ENCODE assay signal across 17 cellular contexts in genomic region chr1:235996048-235996785, GRCh38.
DNase-seq lines count a peak whose midpoint lies in the region; ATAC-seq, FAIRE-seq and TF ChIP-seq lines count a peak whose summit lies in the region.
"Had no signal": no experiment of that assay in that cellular context is flagged by ENCODE, and none has a peak within 500 bp of the region (broad histone marks: within the 10 kb centered on the region; RNA-seq: fewer than 3 reads in every experiment).

No MANE protein-coding gene starts in this region.

- no peak overlapping the region for H2AFZ ChIP-seq in HepG2 (ENCODE audit: low read length)

- H3K9me3 Mint-ChIP-seq in CD4-positive, alpha-beta memory T cell: no peaks in the 10 kb centered on the region
- H3K9me3 Mint-ChIP-seq: memory B cell had no signal

- no peak for TF ChIP-seq RAD21 in HepG2 (CRISPR knock-in tag; IDR thresholded peaks at IDR 0.05)

- peaks cover 26 to 43% (median 35%) of the 10 kb centered on the region in 4 donors for H3K4me1 Mint-ChIP-seq in CD4-positive, alpha-beta memory T cell

- H3K27ac ChIP-seq in CD4-positive, alpha-beta memory T cell (ENCODE audit: low read depth, low read length): no peak overlapping the region
- H3K27ac ChIP-seq in HepG2 (ENCODE audit: extremely low read length, insufficient read depth, low read length): no peak overlapping the region
- H3K27ac ChIP-seq: cardiac muscle cell, SJSA1 had no signal

- no peaks in the 10 kb centered on the region for H3K36me3 ChIP-seq in CD4-positive, alpha-beta memory T cell (ENCODE audit: insufficient read depth, low read length)
- peaks cover 12 to 42% of the 10 kb centered on the region in 2 experiments; a peak in 4 of 5 replicates for H3K36me3 ChIP-seq in HepG2 (replicated peaks in 1 of 2; ENCODE audit: control insufficient read depth in 1 of 2, insufficient read depth in 2 of 2, low read length in 2 of 2)
- H3K36me3 ChIP-seq: cardiac muscle cell had no signal

- no TSS peak for BruUV-seq in HepG2 (replicated peaks; lab: Mats Ljungman, UMichigan)

- TF ChIP-seq CTCF in HepG2 (CRISPR knock-in tag; IDR thresholded peaks at IDR 0.05): no peak

- peaks cover 44% of the 10 kb centered on the region for H3K4me1 ChIP-seq in CD4-positive, alpha-beta memory T cell (ENCODE audit: insufficient read depth, low read length)
- no peaks in the 10 kb centered on the region for H3K4me1 ChIP-seq in HepG2 (ENCODE audit: insufficient read depth, low read length)

- no peak for DNase-seq in CD4-positive, alpha-beta memory T cell
- DNase-seq in GM12892 (ENCODE audit: insufficient read length) (peak; percentile 15), NCI-H345 treated with DMSO at 0.1 percent for 48 hours (lab: John Stamatoyannopoulos, UW; ENCODE audit: unreplicated experiment) (peak; percentile 79), HepG2 (ENCODE audit: low spot score) (no peak), left colon (no peak), mucosa of gallbladder (ENCODE audit: low spot score) (no peak)
- DNase-seq: C1 segment of cervical spinal cord; hypothalamus; NCI-H2227 treated with DMSO at 0.1 percent for 48 hours; stimulated activated CD4-positive, alpha-beta T cell treated with anti-CD3 and anti-CD28 coated beads, Interleukin-2, amount 100 ng/mL, for 24 hours; stimulated activated naive CD4-positive, alpha-beta T cell treated with Interleukin-2 at 50 U/mL for 16 hours had no signal

- 93% methylated on average over 4 of the region's 4 CpGs for WGBS in HepG2 (ENCODE audit: low lambda C conversion rate)

- H3K4me3 ChIP-seq in CD4-positive, alpha-beta memory T cell (ENCODE audit: low read length in 2 of 2): no peak overlapping the region
- H3K4me3 ChIP-seq in HepG2 (replicated peaks in 1 of 3; ENCODE audit: insufficient read depth in 1 of 3, low read depth in 2 of 3, low read length in 3 of 3): no peak overlapping the region
- H3K4me3 ChIP-seq: cardiac muscle cell, SJSA1 had no signal

- H3K27me3 ChIP-seq in CD4-positive, alpha-beta memory T cell (ENCODE audit: insufficient read depth, low read length): no peaks in the 10 kb centered on the region
- H3K27me3 ChIP-seq in HepG2 (ENCODE audit: control insufficient read depth in 1 of 2, insufficient read depth in 2 of 2, low read length in 2 of 2): no peaks in the 10 kb centered on the region
- H3K27me3 ChIP-seq: cardiac muscle cell, SJSA1 had no signal

- POLR2A ChIA-PET in CD4-positive, alpha-beta memory T cell (lab: Charles Lee; ENCODE audit: partially characterized antibody): interaction anchor here (0.9 to 1.4 kb wide), 2 partner anchors 8 to 25 kb away, joined by 3 to 4 read pairs; no protein-coding TSS in a partner anchor
- POLR2A ChIA-PET in HepG2 (lab: Yijun Ruan, JAX): no interaction called here

- no peaks in the 10 kb centered on the region for H3K27me3 Mint-ChIP-seq in CD4-positive, alpha-beta memory T cell

- TF ChIP-seq POLR2A in GM12892 (IDR thresholded peaks at IDR 0.05; ENCODE audit: low read depth, low read length): no peak
- TF ChIP-seq POLR2A in HepG2 (IDR thresholded peaks at IDR 0.05; ENCODE audit: insufficient read depth in 1 of 2, low read depth in 2 of 2, low read length in 2 of 2): no peak

- no peak overlapping the region for H3K4me2 ChIP-seq in HepG2 (ENCODE audit: low read depth, low read length)

- no peaks in the 10 kb centered on the region for H3K79me2 ChIP-seq in HepG2 (ENCODE audit: insufficient read depth, low read length)

- CTCF ChIA-PET in CD4-positive, alpha-beta memory T cell (lab: Charles Lee; ENCODE audit: partially characterized antibody): interaction anchor here (0.8 to 1.0 kb wide), 2 partner anchors 22 to 25 kb away, joined by 3 to 10 read pairs; no protein-coding TSS in a partner anchor
- CTCF ChIA-PET in HepG2 (lab: Yijun Ruan, JAX; ENCODE audit: low intra/inter-chr PET ratio, low total read pairs): no interaction called here

- H3K4me3 Mint-ChIP-seq in CD4-positive, alpha-beta memory T cell: no peak overlapping the region
- H3K4me3 Mint-ChIP-seq: memory B cell had no signal

- no peak for TF ChIP-seq EP300 in HepG2 (IDR thresholded peaks at IDR 0.05; ENCODE audit: low read depth in 2 of 2, low read length in 2 of 2)
- no peak for TF ChIP-seq EP300 in HepG2 (CRISPR knock-in tag; IDR thresholded peaks at IDR 0.05; ENCODE audit: borderline replicate concordance)

- H3K36me3 Mint-ChIP-seq in CD4-positive, alpha-beta memory T cell: no peaks in the 10 kb centered on the region
- H3K36me3 Mint-ChIP-seq: memory B cell had no signal

- intact Hi-C loops in CD4-positive, alpha-beta memory T cell (cut with micrococcal nuclease): loop anchor here (10.0 kb wide), 1 partner anchor 69 kb away; the partner anchor contains the start of gene NID1
- intact Hi-C loops in HepG2 (cut with micrococcal nuclease; ENCODE audit: unreplicated experiment) (no loop called here), left colon (cut with DNase I, micrococcal nuclease) (no loop called here)

- H4K20me1 ChIP-seq in HepG2 (ENCODE audit: insufficient read depth, low read length): no peaks in the 10 kb centered on the region

- H3K27ac Mint-ChIP-seq in CD4-positive, alpha-beta memory T cell: peak overlapping the region in 5 of 7 donors; percentile 39 to 73 (median 57)
- H3K27ac Mint-ChIP-seq: memory B cell had no signal

- no peaks in the 10 kb centered on the region for H3K9me3 ChIP-seq in CD4-positive, alpha-beta memory T cell (ENCODE audit: control insufficient read depth in 1 of 2, low read length in 2 of 2)
- no peaks in the 10 kb centered on the region for H3K9me3 ChIP-seq in HepG2 (ENCODE audit: low read length)
- H3K9me3 ChIP-seq: SJSA1 had no signal

- FAIRE-seq in GM12892 (lab: Jason Lieb, UNC) (peak; percentile 79), HepG2 (lab: Jason Lieb, UNC) (no peak)

- ATAC-seq in HG02870 (IDR thresholded peaks at IDR 0.05; ENCODE audit: unreplicated experiment) (peak; percentile 28), HepG2 (no peak), left colon (no peak), GM19324 (IDR thresholded peaks at IDR 0.05; ENCODE audit: low FRiP score, unreplicated experiment) (no peak)
- ATAC-seq: activated CD4-positive, CD25-positive, alpha-beta regulatory T cell treated with anti-CD3 and anti-CD28 coated beads, Interleukin-2, amount 50 U/mL, for 24 hours had no signal

- in situ Hi-C loops in HepG2 (cut with HindIII; ENCODE audit: extremely low pct_ligation_motif_present, low pct_unique_long_range_greater_than_20kb): no loop called here

- no peak overlapping the region for H3K9ac ChIP-seq in HepG2 (ENCODE audit: insufficient read depth, low read depth, low read length)

TF ChIP-seq in HepG2, 621 proteins besides CTCF, POLR2A, EP300 and RAD21:
- TF ChIP-seq ZNF510 (CRISPR knock-in tag; IDR thresholded peaks at IDR 0.05; ENCODE audit: low read depth): no peak
- no peak for TF ChIP-seq TBX2 (CRISPR knock-in tag; IDR thresholded peaks at IDR 0.05; ENCODE audit: borderline replicate concordance)
- no peak for TF ChIP-seq ZKSCAN1 (IDR thresholded peaks at IDR 0.05; ENCODE audit: low read length)
- no peak for TF ChIP-seq ZNF792 (CRISPR knock-in tag; IDR thresholded peaks at IDR 0.05)
- no peak for TF ChIP-seq ZNF337 (CRISPR knock-in tag; IDR thresholded peaks at IDR 0.05; ENCODE audit: borderline replicate concordance, low read depth)
- no peak for TF ChIP-seq SNAI1 (CRISPR knock-in tag; IDR thresholded peaks at IDR 0.05; ENCODE audit: borderline replicate concordance)
- TF ChIP-seq ZSCAN30 (CRISPR knock-in tag; IDR thresholded peaks at IDR 0.05): no peak
- no peak for TF ChIP-seq ASH2L (IDR thresholded peaks at IDR 0.05; ENCODE audit: insufficient read length, low read depth, low read length)
- no peak for TF ChIP-seq ZNF10 (CRISPR knock-in tag; IDR thresholded peaks at IDR 0.05; ENCODE audit: borderline replicate concordance, low read depth)
- no peak for TF ChIP-seq ZNF629 (CRISPR knock-in tag; conservative IDR thresholded peaks at IDR 0.05)
- no peak for TF ChIP-seq ZNF235 (CRISPR knock-in tag; IDR thresholded peaks at IDR 0.05; ENCODE audit: borderline replicate concordance)
- TF ChIP-seq ZNF333 (CRISPR knock-in tag; IDR thresholded peaks at IDR 0.05; ENCODE audit: borderline replicate concordance): no peak
- TF ChIP-seq TCF7L2 (IDR thresholded peaks at IDR 0.05; ENCODE audit: low read depth, low read length): no peak
- TF ChIP-seq, protein P1, sequence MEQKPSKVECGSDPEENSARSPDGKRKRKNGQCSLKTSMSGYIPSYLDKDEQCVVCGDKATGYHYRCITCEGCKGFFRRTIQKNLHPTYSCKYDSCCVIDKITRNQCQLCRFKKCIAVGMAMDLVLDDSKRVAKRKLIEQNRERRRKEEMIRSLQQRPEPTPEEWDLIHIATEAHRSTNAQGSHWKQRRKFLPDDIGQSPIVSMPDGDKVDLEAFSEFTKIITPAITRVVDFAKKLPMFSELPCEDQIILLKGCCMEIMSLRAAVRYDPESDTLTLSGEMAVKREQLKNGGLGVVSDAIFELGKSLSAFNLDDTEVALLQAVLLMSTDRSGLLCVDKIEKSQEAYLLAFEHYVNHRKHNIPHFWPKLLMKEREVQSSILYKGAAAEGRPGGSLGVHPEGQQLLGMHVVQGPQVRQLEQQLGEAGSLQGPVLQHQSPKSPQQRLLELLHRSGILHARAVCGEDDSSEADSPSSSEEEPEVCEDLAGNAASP (CRISPR knock-in tag; IDR thresholded peaks at IDR 0.05; ENCODE audit: borderline replicate concordance): no peak
TF ChIP-seq in HepG2: peak in this region for 0.

Comparison
In these comparisons a context has a peak if more than half of its experiments do, and no peak if none do; other contexts are left out.
1. DNase-seq: peak in GM12892 (single experiment) and NCI-H345 treated with DMSO at 0.1 percent for 48 hours (single experiment); none in CD4-positive, alpha-beta memory T cell (0 of 5), HepG2 (single experiment), left colon (0 of 2) and mucosa of gallbladder (single experiment).